In the genomic region with DNA sequence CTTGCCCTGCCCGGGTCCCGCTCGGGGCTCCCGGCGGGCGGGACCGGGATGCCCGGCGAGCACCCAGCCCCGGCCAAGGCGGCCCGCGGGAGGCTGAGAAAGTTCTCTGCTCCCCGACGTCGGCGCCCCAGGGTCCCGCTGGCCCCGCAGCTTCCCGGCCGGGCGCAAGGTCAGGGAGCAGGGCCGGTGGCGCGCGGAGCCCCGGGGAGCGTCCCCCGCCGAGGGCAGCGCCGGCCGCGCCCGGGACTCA, we compare ENCODE assay signal across 8 cellular contexts. TPM values are rescaled to one million over a fixed set of nuclear protein-coding genes. Genes with fewer than 3 reads are reported as not detected.
DNase-seq lines count a peak whose midpoint lies in the region; ATAC-seq and TF ChIP-seq lines count a peak whose summit lies in the region.

No MANE protein-coding gene starts in this region.

- H3K36me3 ChIP-seq in BE2C, result no peaks in the 10 kb centered on the region
- peaks cover 6% of the 10 kb centered on the region for H3K36me3 ChIP-seq in SJSA1
- no peaks in the 10 kb centered on the region for H3K36me3 ChIP-seq in thymus (ENCODE audit: control insufficient read depth, insufficient read depth)

- H3K9me3 ChIP-seq in BE2C (no peaks in the 10 kb centered on the region), SJSA1 (replicated peaks) (peaks cover 3% of the 10 kb centered on the region; the same call in 1 of the 2 replicates), thymus (ENCODE audit: control insufficient read depth) (no peaks in the 10 kb centered on the region)

- H3K27ac ChIP-seq in SJSA1 (peak overlapping the region; percentile 48), thymus (ENCODE audit: low read depth) (peak overlapping the region; percentile 52)

- H3K27me3 ChIP-seq in BE2C (peaks cover 64% of the 10 kb centered on the region), SJSA1 (replicated peaks) (no peaks in the 10 kb centered on the region), thymus (ENCODE audit: control insufficient read depth, insufficient read depth) (peaks cover 36% of the 10 kb centered on the region)

- DNase-seq in BE2C (no peak), SJSA1 (ENCODE audit: low read depth in 1 of 2, low spot score in 2 of 2) (no peak), ecto neural progenitor cell (ENCODE audit: low spot score) (no peak), NCI-H748 (lab: John Stamatoyannopoulos, UW; ENCODE audit: unreplicated experiment) (no peak), NK-92 (lab: John Stamatoyannopoulos, UW; ENCODE audit: unreplicated experiment) (no peak)

- H3K4me3 ChIP-seq in BE2C (ENCODE audit: low read depth, low read length) (peak overlapping the region; percentile 53), SJSA1 (peak overlapping the region; percentile 99), iPS-11a (ENCODE audit: low read depth, low read length) (peak overlapping the region; percentile 47), thymus (ENCODE audit: low read length) (peak overlapping the region; percentile 66)

- TF ChIP-seq CTCF in BE2C (IDR thresholded peaks at IDR 0.05; ENCODE audit: low read depth, low read length), result no peak

- ATAC-seq in GM21786 (IDR thresholded peaks at IDR 0.05; ENCODE audit: unreplicated experiment), result peak; percentile 19

- no peaks in the 10 kb centered on the region; the same call in 1 of the 2 replicates for H3K4me1 ChIP-seq in BE2C
- H3K4me1 ChIP-seq in SJSA1 (replicated peaks), result peaks cover 16% of the 10 kb centered on the region
- no peaks in the 10 kb centered on the region for H3K4me1 ChIP-seq in thymus (ENCODE audit: control insufficient read depth, insufficient read depth, low read length)

- WGBS in thymus, result under 1% methylated on average over 35 of the region's 35 CpGs

RNA-seq across cellular contexts. Expression of a gene that starts 0.3 kb away (rescaled TPM):
- 2.1 TPM for polyA plus RNA-seq in BE2C (2012; ENCODE audit: insufficient read depth, insufficient read length, low read depth)
- total RNA-seq in SJSA1 (2014; rRNA removed; shearing (Covaris generic)), result 45.5 and 66.7 TPM in 2 replicates
- 24.6 TPM for polyA plus RNA-seq in thymus

Comparison
In these comparisons a context has a peak if more than half of its experiments do, and no peak if none do; other contexts are left out.
1. H3K4me3 ChIP-seq: peak in every context shown above with its lines; median percentile 99 in SJSA1; 66 in thymus; 53 in BE2C; 47 in iPS-11a.